16 cellular contexts compared by ENCODE assay signal in the genomic region with DNA sequence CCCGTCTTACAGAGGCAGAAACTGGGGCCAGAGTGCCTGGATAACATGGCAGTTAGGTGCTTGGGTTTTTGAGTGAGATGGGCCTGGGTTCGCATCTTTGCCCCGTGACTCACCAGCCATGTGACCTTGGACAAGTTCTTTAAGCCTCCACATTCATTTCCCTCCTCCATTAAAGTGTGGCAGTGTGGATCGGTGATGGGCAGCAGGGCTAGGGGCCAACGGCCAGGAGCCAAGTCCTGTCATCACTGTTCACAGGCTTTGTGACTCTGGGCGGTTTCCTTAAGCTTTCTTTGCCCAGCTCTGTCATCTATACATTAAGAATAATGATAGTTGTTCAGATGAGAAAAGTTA.
DNase-seq lines count a peak whose midpoint lies in the region; ATAC-seq and TF ChIP-seq lines count a peak whose summit lies in the region.
"Had no signal": no experiment of that assay in that cellular context is flagged by ENCODE, and none has a peak within 500 bp of the region (broad histone marks: within the 10 kb centered on the region; RNA-seq: fewer than 3 reads in every experiment).

No MANE protein-coding gene starts in this region.

- no peak for TF ChIP-seq CTCF in mammary epithelial cell (conservative IDR thresholded peaks at IDR 0.05 in 1 of 2, IDR thresholded peaks at IDR 0.05 in 1 of 2; ENCODE audit: extremely low read depth in 1 of 2, insufficient read depth in 1 of 2, low read depth in 1 of 2, low read length in 2 of 2)
- no peak for TF ChIP-seq CTCF in GM13977 (IDR thresholded peaks at IDR 0.05; ENCODE audit: extremely low read depth, insufficient read depth, missing control alignments)
- TF ChIP-seq CTCF in GM20000 (IDR thresholded peaks at IDR 0.05; ENCODE audit: extremely low read depth, missing control alignments), result no peak

- dilution Hi-C loops in mammary epithelial cell (cut with HindIII; ENCODE audit: low sequenced_read_pairs), result loop anchor here (5.0 kb wide), 1 partner anchor 52 kb away; no protein-coding TSS in a partner anchor

- no peak overlapping the region for H3K9ac ChIP-seq in mammary epithelial cell (ENCODE audit: insufficient read depth, low read length)

- H3K9me3 ChIP-seq in MG63 (no peaks in the 10 kb centered on the region), mammary epithelial cell (replicated peaks; ENCODE audit: insufficient read depth, low read length) (no peaks in the 10 kb centered on the region)
- H3K9me3 ChIP-seq: esophagus squamous epithelium had no signal

- H4K20me1 ChIP-seq in mammary epithelial cell (ENCODE audit: insufficient read depth, low read length), result no peaks in the 10 kb centered on the region

- no peak for ATAC-seq in HG03378 (IDR thresholded peaks at IDR 0.05; ENCODE audit: unreplicated experiment)

- H3K4me1 ChIP-seq in mammary epithelial cell (ENCODE audit: insufficient read depth, low read length), result peaks cover 13% of the 10 kb centered on the region
- H3K4me1 ChIP-seq: esophagus squamous epithelium had no signal

- H3K27me3 ChIP-seq in MG63, result no peaks in the 10 kb centered on the region
- no peaks in the 10 kb centered on the region for H3K27me3 ChIP-seq in mammary epithelial cell (ENCODE audit: insufficient read depth, low read length)

- H3K4me2 ChIP-seq in mammary epithelial cell (ENCODE audit: insufficient read depth, low read depth, low read length), result no peak overlapping the region

- H2AFZ ChIP-seq in mammary epithelial cell (ENCODE audit: low read depth, low read length), result peak overlapping the region; percentile 62

- H3K4me3 ChIP-seq in MG63 (no peak overlapping the region), mammary epithelial cell (replicated peaks in 1 of 3; ENCODE audit: insufficient read depth in 1 of 3, low read depth in 2 of 3, low read length in 3 of 3) (no peak overlapping the region)
- H3K4me3 ChIP-seq: esophagus squamous epithelium had no signal

- H3K27ac ChIP-seq in mammary epithelial cell (ENCODE audit: insufficient read depth, low read depth, low read length), result no peak overlapping the region
- H3K27ac ChIP-seq: esophagus squamous epithelium had no signal

- DNase-seq in EH (ENCODE audit: low read depth) (peak; percentile 45), MG63 (peak; percentile 85), mammary epithelial cell (no peak), kidney tubule cell (ENCODE audit: low spot score) (peak; percentile 77), NCI-H187 treated with DMSO at 0.1 percent for 48 hours (lab: John Stamatoyannopoulos, UW) (no peak), GM13977 (ENCODE audit: low spot score) (no peak), GM20000 (ENCODE audit: low spot score) (no peak)
- DNase-seq: activated CD4-positive, alpha-beta T cell treated with anti-CD3 and anti-CD28 coated beads, Interleukin-2, amount 10 ng/mL, durations not matched to agents 7 days and 5 days; activated T-cell treated with anti-CD3 and anti-CD28 coated beads, Interleukin-2, amount 50 U/mL, for 24 hours; esophagus squamous epithelium; H7; KBM-7; NCI-H187; occipital lobe; T-helper 9 cell had no signal

- CTCF ChIA-PET in mammary epithelial cell (lab: Charles Lee; ENCODE audit: low non-redundant PET), result no interaction called here

- in situ Hi-C loops in mammary epithelial cell (cut with MboI; ENCODE audit: low sequenced_read_pairs in 2 of 2), result no loop called here
- in situ Hi-C loops in GM13977 (cut with MboI; ENCODE audit: low pct_unique_long_range_greater_than_20kb, low sequenced_read_pairs, unreplicated experiment), result no loop called here

- H3K36me3 ChIP-seq in MG63, result no peaks in the 10 kb centered on the region
- H3K36me3 ChIP-seq in mammary epithelial cell (ENCODE audit: insufficient read depth, low read length), result no peaks in the 10 kb centered on the region
- H3K36me3 ChIP-seq: esophagus squamous epithelium had no signal

- intact Hi-C loops in mammary epithelial cell (cut with micrococcal nuclease), result no loop called here

- H3K79me2 ChIP-seq in mammary epithelial cell (ENCODE audit: insufficient read depth, low read length), result no peaks in the 10 kb centered on the region

- WGBS in mammary epithelial cell (ENCODE audit: low coverage, missing lambda C conversion rate), result 44% methylated on average over 3 of the region's 6 CpGs

- BruUV-seq in mammary epithelial cell (replicated peaks; lab: Mats Ljungman, UMichigan), result no TSS peak

Comparison
In these comparisons a context has a peak if more than half of its experiments do, and no peak if none do; other contexts are left out.
1. DNase-seq: peak in EH (single experiment), MG63 (single experiment) and kidney tubule cell (single experiment); none in mammary epithelial cell (single experiment), NCI-H187 treated with DMSO at 0.1 percent for 48 hours (single experiment), GM13977 (single experiment) and GM20000 (single experiment).